In the genomic region with DNA sequence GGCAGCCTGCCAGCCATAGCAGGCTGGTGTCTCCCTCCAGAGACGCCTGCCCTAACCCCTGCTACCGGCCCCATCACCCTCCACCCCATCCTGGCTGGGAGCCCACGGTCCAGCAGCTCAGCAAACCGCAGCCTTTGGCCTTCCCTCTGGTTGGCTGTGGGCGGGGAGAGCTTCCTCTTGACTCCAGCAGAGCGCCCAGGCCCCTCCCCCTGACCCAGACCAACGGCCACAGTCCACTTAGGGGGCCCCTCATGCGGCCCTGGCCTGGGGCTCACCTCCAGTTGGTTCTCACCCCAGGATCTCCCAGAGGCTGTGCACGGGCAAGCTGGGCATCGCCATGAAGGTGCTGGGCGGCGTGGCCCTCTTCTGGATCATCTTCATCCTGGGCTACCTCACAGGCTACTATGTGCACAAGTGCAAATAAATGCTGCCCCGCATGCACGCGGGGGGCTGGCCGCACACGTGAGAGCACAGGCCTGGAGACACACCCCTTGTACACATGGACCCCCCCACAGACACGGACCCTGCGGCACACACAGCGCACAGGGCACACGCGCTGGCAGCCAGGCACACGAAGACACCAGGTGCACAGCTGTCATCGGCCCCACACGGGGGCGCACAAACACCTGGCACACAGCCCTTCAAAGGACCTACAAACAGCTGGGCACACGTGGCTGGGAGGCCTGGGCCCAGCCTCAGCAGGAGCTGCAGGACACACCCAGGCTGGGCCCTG, we compare ENCODE assay signal across 8 cellular contexts. TPM values are rescaled to one million over a fixed set of nuclear protein-coding genes. Genes with fewer than 3 reads are reported as not detected.
DNase-seq lines count a peak whose midpoint lies in the region; ATAC-seq, FAIRE-seq and TF ChIP-seq lines count a peak whose summit lies in the region.

No MANE protein-coding gene starts in this region.

- FAIRE-seq in astrocyte (lab: Jason Lieb, UNC) = no peak

- WGBS in SK-N-SH (ENCODE audit: low lambda C conversion rate) = 56% methylated on average over 12 of the region's 27 CpGs

- H3K27me3 ChIP-seq in KMS-11 (ENCODE audit: insufficient read depth, low read depth) = peaks cover 6% of the 10 kb centered on the region; the same call in 1 of the 2 replicates
- H3K27me3 ChIP-seq in SK-N-SH (ENCODE audit: insufficient read depth) = no peaks in the 10 kb centered on the region
- H3K27me3 ChIP-seq in astrocyte (ENCODE audit: insufficient read depth, low read length) = no peaks in the 10 kb centered on the region

- H3K79me2 ChIP-seq in KMS-11 (ENCODE audit: insufficient read depth, low read depth) (no peaks in the 10 kb centered on the region), SK-N-SH (ENCODE audit: insufficient read depth) (no peaks in the 10 kb centered on the region), astrocyte (ENCODE audit: insufficient read depth, low read length) (no peaks in the 10 kb centered on the region)

- H3K4me1 ChIP-seq in KMS-11 (ENCODE audit: low read depth, poor library complexity, severe bottlenecking) = peaks cover 15% of the 10 kb centered on the region
- peaks cover 0 to 67% of the 10 kb centered on the region in 2 experiments; a peak in 1 of 4 replicates for H3K4me1 ChIP-seq in SK-N-SH (ENCODE audit: control insufficient read depth in 1 of 2, insufficient read depth in 2 of 2, low read depth in 1 of 2, low read length in 1 of 2)
- peaks cover 18% of the 10 kb centered on the region for H3K4me1 ChIP-seq in astrocyte (ENCODE audit: insufficient read depth, low read length)

- H3K27ac Mint-ChIP-seq in astrocyte (ENCODE audit: unreplicated experiment) = no peak overlapping the region

- peak; percentile 47 for TF ChIP-seq RAD21 in SK-N-SH (IDR thresholded peaks at IDR 0.05; ENCODE audit: low read length)

- POLR2A ChIA-PET in SK-N-SH (lab: Yijun Ruan, JAX) = interaction anchor here (0.7 to 2.2 kb wide), 4 partner anchors 17 to 45 kb away, joined by 3 to 14 read pairs (median 6); partner anchors contain the start of gene LRRC47

- H2AFZ ChIP-seq in KMS-11 (ENCODE audit: low read depth) = no peak overlapping the region
- H2AFZ ChIP-seq in SK-N-SH (ENCODE audit: low read depth) = no peak overlapping the region
- H2AFZ ChIP-seq in astrocyte (ENCODE audit: low read depth, low read length) = no peak overlapping the region

- H3K4me2 ChIP-seq in KMS-11 (0 out of 2 replicates have a peak overlapping the region, but pooled peaks have one; percentile 3), SK-N-SH (peak overlapping the region; percentile 24; the same call in 1 of the 2 replicates), astrocyte (ENCODE audit: low read length) (peak overlapping the region; percentile 46)

- H3K9me2 ChIP-seq in SK-N-SH = no peaks in the 10 kb centered on the region

- H3K36me3 ChIP-seq in KMS-11 (ENCODE audit: insufficient read depth) = no peaks in the 10 kb centered on the region
- peaks cover 0 to 16% of the 10 kb centered on the region in 2 experiments for H3K36me3 ChIP-seq in SK-N-SH (replicated peaks in 1 of 2; ENCODE audit: control insufficient read depth in 1 of 2, insufficient read depth in 2 of 2, low read length in 1 of 2)
- peaks cover 10% of the 10 kb centered on the region for H3K36me3 ChIP-seq in astrocyte (ENCODE audit: insufficient read depth, low read length)

- DNase-seq in ELF-1 (ENCODE audit: low read depth, low spot score) (peak; percentile 73), SK-N-SH (peak; percentile 87), astrocyte (ENCODE audit: low read depth) (peak; percentile 51), iPS-NIHi11 (ENCODE audit: low spot score) (peak; percentile 84), cerebellar nuclear complex (lab: John Stamatoyannopoulos, UW) (no peak)
- peak in 2 of 3 experiments; percentile 28 to 35 for DNase-seq in stimulated activated CD4-positive, alpha-beta T cell treated with anti-CD3 and anti-CD28 coated beads, TNF-alpha, amount 100 ng/mL, for 4 hours (ENCODE audit: low read depth in 3 of 3)

- CTCF ChIA-PET in SK-N-SH (lab: Yijun Ruan, JAX) = interaction anchor here (0.6 to 1.7 kb wide), 18 partner anchors 9 to 285 kb away, joined by 3 to 13 read pairs (median 4); no protein-coding TSS in a partner anchor

- no peak overlapping the region for H3K9ac ChIP-seq in KMS-11
- H3K9ac ChIP-seq in SK-N-SH = no peak overlapping the region
- no peak overlapping the region for H3K9ac ChIP-seq in astrocyte (ENCODE audit: low read length)

- H3F3A ChIP-seq in SK-N-SH (replicated peaks; ENCODE audit: insufficient read depth) = peaks cover 5% of the 10 kb centered on the region

- H3K4me3 ChIP-seq in KMS-11 (IDR thresholded peaks at IDR 0.05; ENCODE audit: insufficient read depth, low read depth, low read length) = no peak overlapping the region
- H3K4me3 ChIP-seq in SK-N-SH (ENCODE audit: low read depth in 2 of 2, low read length in 1 of 2) = no peak overlapping the region
- no peak overlapping the region for H3K4me3 ChIP-seq in astrocyte (ENCODE audit: insufficient read depth, low read depth, low read length)

- H3K4me3 Mint-ChIP-seq in astrocyte (ENCODE audit: unreplicated experiment) = no peak overlapping the region

- H4K20me1 ChIP-seq in KMS-11 (ENCODE audit: insufficient read depth) (no peaks in the 10 kb centered on the region), SK-N-SH (ENCODE audit: insufficient read depth) (no peaks in the 10 kb centered on the region), astrocyte (ENCODE audit: insufficient read depth, low read length) (peaks cover 7% of the 10 kb centered on the region)

- H3K27me3 Mint-ChIP-seq in astrocyte (ENCODE audit: low read depth, unreplicated experiment) = peaks cover 1% of the 10 kb centered on the region

- H3K27ac ChIP-seq in KMS-11 (no peak overlapping the region), SK-N-SH (ENCODE audit: low read depth in 2 of 2, low read length in 1 of 2) (peak overlapping the region in 1 of 2 experiments; percentile 92; a peak in 2 of 4 replicates), astrocyte (ENCODE audit: low read depth, low read length) (no peak overlapping the region)

- no peak for ATAC-seq in HG02623 (IDR thresholded peaks at IDR 0.05; ENCODE audit: unreplicated experiment)

- peak; percentile 51; the same call in 1 of the 2 replicates for TF ChIP-seq CTCF in KMS-11 (conservative IDR thresholded peaks at IDR 0.05; ENCODE audit: low read depth, low read length)
- TF ChIP-seq CTCF in SK-N-SH (IDR thresholded peaks at IDR 0.05) = peak; percentile 24; the same call in 1 of the 2 replicates
- TF ChIP-seq CTCF in astrocyte (IDR thresholded peaks at IDR 0.05; ENCODE audit: insufficient read depth, low read depth, low read length) = peak; percentile 7

- H3K9me3 Mint-ChIP-seq in astrocyte (ENCODE audit: unreplicated experiment) = no peaks in the 10 kb centered on the region

- peaks cover 6% of the 10 kb centered on the region for H3K4me1 Mint-ChIP-seq in astrocyte (ENCODE audit: low read depth, unreplicated experiment)

- H3K9me3 ChIP-seq in SK-N-SH (no peaks in the 10 kb centered on the region), astrocyte (ENCODE audit: insufficient read depth, low read depth, low read length) (no peaks in the 10 kb centered on the region)

- TF ChIP-seq EP300 in SK-N-SH (IDR thresholded peaks at IDR 0.05; ENCODE audit: borderline replicate concordance in 1 of 2, low read depth in 1 of 2, low read length in 1 of 2) = no peak

- peaks cover 3% of the 10 kb centered on the region for H3K36me3 Mint-ChIP-seq in astrocyte (ENCODE audit: low read depth, unreplicated experiment)

TF ChIP-seq in SK-N-SH, 30 proteins besides CTCF, POLR2A, EP300 and RAD21:
- peak; percentile 73 for TF ChIP-seq MXI1 (IDR thresholded peaks at IDR 0.05; ENCODE audit: low read depth, low read length)
- TF ChIP-seq NFIC (IDR thresholded peaks at IDR 0.05; ENCODE audit: borderline replicate concordance) = peak; percentile 19; the same call in 1 of the 2 replicates
- TF ChIP-seq, protein P1, sequence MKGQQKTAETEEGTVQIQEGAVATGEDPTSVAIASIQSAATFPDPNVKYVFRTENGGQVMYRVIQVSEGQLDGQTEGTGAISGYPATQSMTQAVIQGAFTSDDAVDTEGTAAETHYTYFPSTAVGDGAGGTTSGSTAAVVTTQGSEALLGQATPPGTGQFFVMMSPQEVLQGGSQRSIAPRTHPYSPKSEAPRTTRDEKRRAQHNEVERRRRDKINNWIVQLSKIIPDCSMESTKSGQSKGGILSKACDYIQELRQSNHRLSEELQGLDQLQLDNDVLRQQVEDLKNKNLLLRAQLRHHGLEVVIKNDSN (IDR thresholded peaks at IDR 0.05; ENCODE audit: borderline replicate concordance, low read depth) = no peak
- no peak for TF ChIP-seq ZBTB33 (IDR thresholded peaks at IDR 0.05; ENCODE audit: borderline replicate concordance, low read depth)
- peak; percentile 14; the same call in 1 of the 2 replicates for TF ChIP-seq SIN3A (IDR thresholded peaks at IDR 0.05; ENCODE audit: borderline replicate concordance, low read depth, low read length)

RNA-seq across cellular contexts. Expression of gene SMIM1, which starts 3.1 kb away (rescaled TPM):
- 5.9 and 6.1 TPM in 2 replicates for polyA plus RNA-seq in SK-N-SH (2012; rRNA removed)
- 3.7 and 5.5 TPM in 2 replicates for polyA plus RNA-seq in SK-N-SH (2012; cell fraction: cytosol; rRNA removed)
- polyA plus RNA-seq in SK-N-SH (2012; cell fraction: nucleus; rRNA removed) = 2.6 and 4.2 TPM in 2 replicates
- 6.4 and 6.6 TPM in 2 replicates for total RNA-seq in astrocyte

RNA-seq across cellular contexts. Expression of gene LRRC47, which starts 20.6 kb away (rescaled TPM):
- polyA plus RNA-seq in SK-N-SH (2012; rRNA removed) = 26.9 and 34.6 TPM in 2 replicates
- polyA plus RNA-seq in SK-N-SH (2012; cell fraction: cytosol; rRNA removed) = 25.0 and 31.4 TPM in 2 replicates
- 52.1 and 53.1 TPM in 2 replicates for polyA plus RNA-seq in SK-N-SH (2012; cell fraction: nucleus; rRNA removed)
- 48.7 and 51.5 TPM in 2 replicates for total RNA-seq in astrocyte

RNA-seq across cellular contexts. Expression of gene CCDC27, which starts 23.4 kb away (rescaled TPM):
- polyA plus RNA-seq in SK-N-SH (2012; rRNA removed) = not detected in 2 replicates
- polyA plus RNA-seq in SK-N-SH (2012; cell fraction: cytosol; rRNA removed) = not detected in 2 replicates
- polyA plus RNA-seq in SK-N-SH (2012; cell fraction: nucleus; rRNA removed) = not detected in 2 replicates
- total RNA-seq in astrocyte = not detected in 2 replicates

Comparison
In these comparisons a context has a peak if more than half of its experiments do, and no peak if none do; other contexts are left out.
1. DNase-seq: peak in ELF-1 (single experiment), SK-N-SH (single experiment), astrocyte (single experiment), iPS-NIHi11 (single experiment) and stimulated activated CD4-positive, alpha-beta T cell treated with anti-CD3 and anti-CD28 coated beads, TNF-alpha, amount 100 ng/mL, for 4 hours (2 of 3); none in cerebellar nuclear complex (0 of 2).
2. Peak in every context shown above with its lines, with median percentiles within 50 percentile points of each other: H3K4me2 ChIP-seq and CTCF ChIP-seq.